8 cellular contexts compared by ENCODE assay signal in genomic region chr17:46193626-46194392, GRCh38. TPM values are rescaled to one million over a fixed set of nuclear protein-coding genes. Genes with fewer than 3 reads are reported as not detected.
DNase-seq lines count a peak whose midpoint lies in the region; ATAC-seq and TF ChIP-seq lines count a peak whose summit lies in the region.

No MANE protein-coding gene starts in this region.

- H3K4me1 Mint-ChIP-seq in chondrocyte (ENCODE audit: low read depth): peaks cover 54% of the 10 kb centered on the region

- no peaks in the 10 kb centered on the region for H3K27me3 Mint-ChIP-seq in chondrocyte (ENCODE audit: low read depth)

- H3K4me3 Mint-ChIP-seq in chondrocyte (ENCODE audit: unreplicated experiment): peak overlapping the region; percentile 75

- TF ChIP-seq CTCF in chondrocyte (IDR thresholded peaks at IDR 0.05): peak; percentile 75

- H3K36me3 Mint-ChIP-seq in chondrocyte (ENCODE audit: low read depth): peaks cover 1% of the 10 kb centered on the region

- peak; percentile 63 for TF ChIP-seq POLR2A in GM19193 (IDR thresholded peaks at IDR 0.05; ENCODE audit: extremely low read depth, insufficient read depth, insufficient read length)

- H3K27ac Mint-ChIP-seq in chondrocyte (ENCODE audit: unreplicated experiment): peak overlapping the region; percentile 90

- peak; percentile 97 for DNase-seq in Ammon's horn (ENCODE audit: low spot score)
- peak; percentile 96 for DNase-seq in NCI-H510A (lab: John Stamatoyannopoulos, UW)
- DNase-seq in activated CD4-positive, alpha-beta T cell treated with anti-CD3 and anti-CD28 coated beads for 24 hours (ENCODE audit: low read depth in 2 of 2): peak; percentile 78 to 92
- DNase-seq in chondrocyte (ENCODE audit: low spot score): peak; percentile 97
- DNase-seq in kidney tubule cell (ENCODE audit: low spot score): peak; percentile 96
- peak; percentile 87 to 94 for DNase-seq in stimulated activated CD4-positive, alpha-beta T cell treated with anti-CD3 and anti-CD28 coated beads, Interleukin-15, amount 100 ng/mL, for 48 hours (ENCODE audit: low read depth in 2 of 2)

- ATAC-seq in HG03432 (IDR thresholded peaks at IDR 0.05; ENCODE audit: unreplicated experiment): peak; percentile 67

- H3K9me3 Mint-ChIP-seq in chondrocyte (ENCODE audit: low read depth): no peaks in the 10 kb centered on the region

RNA-seq across cellular contexts. Expression of gene KANSL1, which starts 0.6 kb away (rescaled TPM):
- total RNA-seq in chondrocyte: 61.4 to 75.8 TPM (median 68.8 TPM) in 3 replicates

Comparison
In these comparisons a context has a peak if more than half of its experiments do, and no peak if none do; other contexts are left out.
1. Peak in every context shown above with its lines: DNase-seq and ATAC-seq.